Comparison of ENCODE assay signal across 1 cellular context in the genomic region with DNA sequence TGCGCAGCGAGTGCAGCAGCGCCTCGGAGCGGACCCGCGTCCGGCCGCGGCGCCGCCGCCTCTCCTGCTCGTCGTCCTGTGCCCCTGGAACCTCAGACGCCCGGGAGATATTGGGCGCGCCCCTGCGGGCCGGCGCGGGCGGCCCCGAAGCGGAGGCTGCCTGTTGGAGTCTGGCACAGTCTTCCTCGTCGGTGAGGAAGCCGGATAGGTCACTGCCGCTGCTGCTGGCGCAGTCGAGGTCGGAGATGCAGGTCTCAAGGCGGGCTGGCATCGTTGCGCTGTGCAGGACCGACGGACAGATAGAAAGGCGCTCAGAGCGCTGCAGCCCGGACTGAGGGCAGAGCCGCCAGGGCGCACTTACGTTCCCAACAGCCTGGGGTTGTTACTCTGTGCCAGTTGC.
TF ChIP-seq lines count a peak whose summit lies in the region.

No MANE protein-coding gene starts in this region.

TF ChIP-seq in neural cell, 6 proteins besides CTCF, POLR2A, EP300 and RAD21 (continued from another document):
- TF ChIP-seq MXI1 (conservative IDR thresholded peaks at IDR 0.05; ENCODE audit: poor library complexity, severe bottlenecking) = no peak
- no peak for TF ChIP-seq TAF1 (IDR thresholded peaks at IDR 0.05; ENCODE audit: low read depth)
